ENCODE assay signal across 24 cellular contexts in genomic region chr10:49497358-49497757, GRCh38.
"Had no signal": no experiment of that assay in that cellular context is flagged by ENCODE, and none has a peak within 500 bp of the region (broad histone marks: within the 10 kb centered on the region; RNA-seq: fewer than 3 reads in every experiment).

No MANE protein-coding gene starts in this region.

- H3K9me3 Mint-ChIP-seq: mesothelial cell of epicardium; naive B cell; naive thymus-derived CD8-positive, alpha-beta T cell had no signal

- FAIRE-seq: endothelial cell of umbilical vein, islet of Langerhans, keratinocyte had no signal

- H3K27me3 Mint-ChIP-seq: naive B cell; naive thymus-derived CD8-positive, alpha-beta T cell had no signal

- DNase-seq: dermis blood vessel endothelial cell; dorsolateral prefrontal cortex; effector CD4-positive, alpha-beta T cell; effector memory CD4-positive, alpha-beta T cell; foreskin fibroblast; foreskin melanocyte; gastrocnemius medialis; head of caudate nucleus; heart right ventricle; hippocampal formation; left cardiac atrium; left lung; left ventricle myocardium superior; lower lobe of right lung; mesenchymal stem cell; mucosa of descending colon; naive B cell; naive thymus-derived CD8-positive, alpha-beta T cell had no signal

- H3K4me1 ChIP-seq: esophagus muscularis mucosa, left lung, lower lobe of right lung had no signal

- H3K36me3 ChIP-seq: gastrocnemius medialis had no signal

- H3K27ac Mint-ChIP-seq: mesothelial cell of epicardium; naive B cell; naive thymus-derived CD8-positive, alpha-beta T cell had no signal

- H3K4me3 ChIP-seq: coronary artery, dorsolateral prefrontal cortex, esophagus muscularis mucosa, gastrocnemius medialis, heart right ventricle, left lung, lower lobe of right lung, mucosa of descending colon had no signal

- H3K4me3 Mint-ChIP-seq: mesothelial cell of epicardium; naive B cell; naive thymus-derived CD8-positive, alpha-beta T cell had no signal

- H3K27ac ChIP-seq: coronary artery, dorsolateral prefrontal cortex, esophagus muscularis mucosa, gastrocnemius medialis, heart right ventricle, left lung, lower lobe of right lung had no signal

- H3K9me3 ChIP-seq: esophagus muscularis mucosa, gastrocnemius medialis, heart right ventricle, left lung, lower lobe of right lung, mucosa of descending colon had no signal

- ATAC-seq: gastrocnemius medialis; heart right ventricle; left cardiac atrium; left lung; left ventricle myocardium superior; lower lobe of right lung; mucosa of descending colon; naive thymus-derived CD8-positive, alpha-beta T cell had no signal

- H3K27me3 ChIP-seq: dorsolateral prefrontal cortex, esophagus muscularis mucosa, gastrocnemius medialis, heart right ventricle, left lung had no signal
